ENCODE assay signal across 16 cellular contexts in genomic region chr16:56868766-56869165, GRCh38. TPM values are rescaled to one million over a fixed set of nuclear protein-coding genes. Genes with fewer than 3 reads are reported as not detected.
"Had no signal": no experiment of that assay in that cellular context is flagged by ENCODE, and none has a peak within 500 bp of the region (broad histone marks: within the 10 kb centered on the region; RNA-seq: fewer than 3 reads in every experiment).

No MANE protein-coding gene starts in this region.

RNA-seq across cellular contexts. Expression of gene SLC12A3, which starts 3.8 kb away (rescaled TPM):
- total RNA-seq: left lung, lower lobe of right lung, mammary epithelial cell, mesothelial cell of epicardium, natural killer cell, occipital lobe, osteocyte, posterior vena cava, right atrium auricular region, right lobe of liver, skeletal muscle tissue, smooth muscle cell, temporal lobe, tibial nerve, ureter had no signal
- polyA plus RNA-seq: liver, smooth muscle cell had no signal
